ENCODE assay signal across 8 cellular contexts in genomic region chr6:44001318-44001868, GRCh38.
DNase-seq lines count a peak whose midpoint lies in the region; ATAC-seq and TF ChIP-seq lines count a peak whose summit lies in the region.

No MANE protein-coding gene starts in this region.

- H3K4me1 Mint-ChIP-seq in central memory CD8-positive, alpha-beta T cell: peaks cover 9% of the 10 kb centered on the region
- H3K4me1 Mint-ChIP-seq in natural killer cell: peaks cover 0 to 22% of the 10 kb centered on the region in 2 donors

- H3K27me3 Mint-ChIP-seq in central memory CD8-positive, alpha-beta T cell: peaks cover 45% of the 10 kb centered on the region
- peaks cover 36 to 47% of the 10 kb centered on the region in 2 donors for H3K27me3 Mint-ChIP-seq in natural killer cell (ENCODE audit: low read depth in 2 of 2)

- H3K9me3 Mint-ChIP-seq in central memory CD8-positive, alpha-beta T cell: no peaks in the 10 kb centered on the region
- no peaks in the 10 kb centered on the region for H3K9me3 Mint-ChIP-seq in natural killer cell

- H3K4me3 Mint-ChIP-seq in central memory CD8-positive, alpha-beta T cell: peak overlapping the region; percentile 64
- peak overlapping the region; percentile 62 for H3K4me3 Mint-ChIP-seq in natural killer cell

- DNase-seq in AG09309 (ENCODE audit: low read depth) (no peak), NCI-H2196 (lab: John Stamatoyannopoulos, UW; ENCODE audit: unreplicated experiment) (peak; percentile 63), natural killer cell (no peak), sciatic nerve (ENCODE audit: low spot score) (no peak)
- no peak for DNase-seq in central memory CD8-positive, alpha-beta T cell (ENCODE audit: low spot score in 2 of 2)

- TF ChIP-seq CTCF in AG09309 (IDR thresholded peaks at IDR 0.05; ENCODE audit: control insufficient read depth, insufficient read depth, low read depth, low read length, missing control alignments) (peak; percentile 44), GM12872 (IDR thresholded peaks at IDR 0.05; ENCODE audit: insufficient read depth, low read depth, low read length) (peak; percentile 64), natural killer cell (IDR thresholded peaks at IDR 0.05) (no peak)

- peaks cover 3% of the 10 kb centered on the region for H3K36me3 Mint-ChIP-seq in central memory CD8-positive, alpha-beta T cell (ENCODE audit: insufficient read depth)
- no peaks in the 10 kb centered on the region for H3K36me3 Mint-ChIP-seq in natural killer cell

- no peak overlapping the region for H3K4me3 ChIP-seq in AG09309 (ENCODE audit: control insufficient read depth, low read depth, low read length)

- ATAC-seq in central memory CD8-positive, alpha-beta T cell (replicated peaks; ENCODE audit: extremely low read depth, poor library complexity, severe bottlenecking): no peak
- ATAC-seq in natural killer cell (peak; percentile 28 to 45 (median 29)), GM19467 (IDR thresholded peaks at IDR 0.05; ENCODE audit: unreplicated experiment) (no peak), sciatic nerve (no peak), GM18498 (IDR thresholded peaks at IDR 0.05; ENCODE audit: unreplicated experiment) (no peak)

- intact Hi-C loops in natural killer cell (cut with micrococcal nuclease) (no loop called here), sciatic nerve (cut with DNase I) (no loop called here)

- H3K27ac Mint-ChIP-seq in central memory CD8-positive, alpha-beta T cell (ENCODE audit: low read depth): no peak overlapping the region
- H3K27ac Mint-ChIP-seq in natural killer cell: no peak overlapping the region

Comparison
In these comparisons a context has a peak if more than half of its experiments do, and no peak if none do; other contexts are left out.
1. ATAC-seq: peak in natural killer cell (3 of 3); none in central memory CD8-positive, alpha-beta T cell (single experiment), GM19467 (single experiment), sciatic nerve (single experiment) and GM18498 (single experiment).